ENCODE assay signal across 23 cellular contexts in genomic region chr20:3307078-3307477, GRCh38.
DNase-seq lines count a peak whose midpoint lies in the region; ATAC-seq, FAIRE-seq and TF ChIP-seq lines count a peak whose summit lies in the region.
"Had no signal": no experiment of that assay in that cellular context is flagged by ENCODE, and none has a peak within 500 bp of the region (broad histone marks: within the 10 kb centered on the region; RNA-seq: fewer than 3 reads in every experiment).

No MANE protein-coding gene starts in this region.

- H4K20me1 ChIP-seq in mammary epithelial cell (ENCODE audit: insufficient read depth, low read length) (no peaks in the 10 kb centered on the region), HepG2 (ENCODE audit: insufficient read depth, low read length) (no peaks in the 10 kb centered on the region)

- no peaks in the 10 kb centered on the region for H3K9me3 ChIP-seq in breast epithelium
- no peaks in the 10 kb centered on the region for H3K9me3 ChIP-seq in mammary epithelial cell (replicated peaks; ENCODE audit: insufficient read depth, low read length)
- H3K9me3 ChIP-seq in HepG2 (ENCODE audit: low read length): no peaks in the 10 kb centered on the region
- H3K9me3 ChIP-seq: ascending aorta, MG63, upper lobe of left lung had no signal

- H3K4me1 ChIP-seq in breast epithelium (no peaks in the 10 kb centered on the region), mammary epithelial cell (ENCODE audit: insufficient read depth, low read length) (no peaks in the 10 kb centered on the region), HepG2 (ENCODE audit: insufficient read depth, low read length) (no peaks in the 10 kb centered on the region)
- H3K4me1 ChIP-seq: ascending aorta, neural progenitor cell, upper lobe of left lung had no signal

- DNase-seq in breast epithelium (ENCODE audit: low spot score in 2 of 2) (no peak), mammary epithelial cell (no peak), HepG2 (ENCODE audit: low spot score) (no peak), substantia nigra (lab: John Stamatoyannopoulos, UW) (peak in 1 of 49 donors; percentile 3), GM12891 (ENCODE audit: insufficient read length, low spot score) (no peak), SKM-1 (lab: John Stamatoyannopoulos, UW; ENCODE audit: unreplicated experiment) (no peak)
- DNase-seq: 8988T; activated B cell treated with CpG ODN at 0.5 μM for 24 hours; activated CD4-positive, alpha-beta T cell treated with anti-CD3 and anti-CD28 coated beads, Interleukin-2, amount 50 U/mL, for 4 hours; CD8-positive, alpha-beta memory T cell; MG63; NCI-H1436 treated with DMSO at 0.1 percent for 48 hours; NCI-H2171; NCI-H526 treated with DMSO at 0.1 percent for 48 hours; RPMI8226; T-helper 9 cell had no signal

- H3K27me3 ChIP-seq in breast epithelium (no peaks in the 10 kb centered on the region), mammary epithelial cell (ENCODE audit: insufficient read depth, low read length) (no peaks in the 10 kb centered on the region), HepG2 (ENCODE audit: control insufficient read depth in 1 of 2, insufficient read depth in 2 of 2, low read length in 2 of 2) (no peaks in the 10 kb centered on the region)
- H3K27me3 ChIP-seq: ascending aorta, MG63, neural progenitor cell, upper lobe of left lung had no signal

- WGBS in mammary epithelial cell (ENCODE audit: low coverage, missing lambda C conversion rate): 100% methylated on average over 2 of the region's 2 CpGs
- WGBS in HepG2 (ENCODE audit: low lambda C conversion rate): 94% methylated on average over 2 of the region's 2 CpGs

- dilution Hi-C loops in mammary epithelial cell (cut with HindIII; ENCODE audit: low sequenced_read_pairs): loop anchor here (5.0 kb wide), 1 partner anchor 35 kb away; no protein-coding TSS in a partner anchor

- H3K4me3 ChIP-seq in breast epithelium (no peak overlapping the region), mammary epithelial cell (replicated peaks in 1 of 3; ENCODE audit: insufficient read depth in 1 of 3, low read depth in 2 of 3, low read length in 3 of 3) (no peak overlapping the region), HepG2 (replicated peaks in 1 of 3; ENCODE audit: insufficient read depth in 1 of 3, low read depth in 2 of 3, low read length in 3 of 3) (no peak overlapping the region)
- H3K4me3 ChIP-seq: ascending aorta, MG63, neural progenitor cell had no signal

- TF ChIP-seq POLR2A in breast epithelium (IDR thresholded peaks at IDR 0.05): no peak
- no peak for TF ChIP-seq POLR2A in HepG2 (IDR thresholded peaks at IDR 0.05; ENCODE audit: insufficient read depth in 1 of 2, low read depth in 2 of 2, low read length in 2 of 2)
- no peak for TF ChIP-seq POLR2A in GM12891 (IDR thresholded peaks at IDR 0.05; ENCODE audit: low read depth, low read length)

- peaks cover 5% of the 10 kb centered on the region for H3K36me3 ChIP-seq in breast epithelium
- peaks cover 16% of the 10 kb centered on the region for H3K36me3 ChIP-seq in mammary epithelial cell (ENCODE audit: insufficient read depth, low read length)
- peaks cover 23 to 61% of the 10 kb centered on the region in 2 experiments for H3K36me3 ChIP-seq in HepG2 (replicated peaks in 1 of 2; ENCODE audit: control insufficient read depth in 1 of 2, insufficient read depth in 2 of 2, low read length in 2 of 2)
- H3K36me3 ChIP-seq: MG63 had no signal

- no peak for ATAC-seq in HepG2
- ATAC-seq in GM19395 (IDR thresholded peaks at IDR 0.05; ENCODE audit: unreplicated experiment): no peak
- ATAC-seq: activated naive CD4-positive, alpha-beta T cell treated with anti-CD3 and anti-CD28 coated beads, Interleukin-2, amount 50 U/mL, for 72 hours had no signal

- H3K27ac ChIP-seq in breast epithelium (peak overlapping the region; percentile 34 to 52), mammary epithelial cell (ENCODE audit: insufficient read depth, low read depth, low read length) (no peak overlapping the region), angular gyrus (ENCODE audit: low read depth, low read length) (peak overlapping the region; percentile 6), HepG2 (ENCODE audit: extremely low read length, insufficient read depth, low read length) (no peak overlapping the region), substantia nigra (ENCODE audit: low read depth, low read length, poor library complexity, severe bottlenecking) (peak overlapping the region; percentile 4)
- H3K27ac ChIP-seq: neural progenitor cell had no signal

- no peak for TF ChIP-seq CTCF in breast epithelium (IDR thresholded peaks at IDR 0.05)
- no peak for TF ChIP-seq CTCF in mammary epithelial cell (conservative IDR thresholded peaks at IDR 0.05 in 1 of 2, IDR thresholded peaks at IDR 0.05 in 1 of 2; ENCODE audit: extremely low read depth in 1 of 2, insufficient read depth in 1 of 2, low read depth in 1 of 2, low read length in 2 of 2)
- no peak for TF ChIP-seq CTCF in HepG2 (CRISPR knock-in tag; IDR thresholded peaks at IDR 0.05)

- H3K79me2 ChIP-seq in mammary epithelial cell (ENCODE audit: insufficient read depth, low read length) (no peaks in the 10 kb centered on the region), HepG2 (ENCODE audit: insufficient read depth, low read length) (no peaks in the 10 kb centered on the region)

- in situ Hi-C loops in mammary epithelial cell (cut with MboI; ENCODE audit: low sequenced_read_pairs in 2 of 2): no loop called here
- in situ Hi-C loops in HepG2 (cut with HindIII; ENCODE audit: extremely low pct_ligation_motif_present, low pct_unique_long_range_greater_than_20kb): no loop called here

- TF ChIP-seq RAD21 in HepG2 (CRISPR knock-in tag; IDR thresholded peaks at IDR 0.05): no peak

- CTCF ChIA-PET in mammary epithelial cell (lab: Charles Lee; ENCODE audit: low non-redundant PET) (no interaction called here), HepG2 (lab: Yijun Ruan, JAX; ENCODE audit: low intra/inter-chr PET ratio, low total read pairs) (no interaction called here)

- H2AFZ ChIP-seq in mammary epithelial cell (ENCODE audit: low read depth, low read length): no peak overlapping the region
- no peak overlapping the region for H2AFZ ChIP-seq in HepG2 (ENCODE audit: low read length)
- H2AFZ ChIP-seq: neural progenitor cell had no signal

- FAIRE-seq in HepG2 (lab: Jason Lieb, UNC) (no peak), GM12891 (lab: Jason Lieb, UNC) (no peak)
- FAIRE-seq: G401.6 had no signal

- H3K9ac ChIP-seq in mammary epithelial cell (ENCODE audit: insufficient read depth, low read length) (no peak overlapping the region), HepG2 (ENCODE audit: insufficient read depth, low read depth, low read length) (no peak overlapping the region)
- H3K9ac ChIP-seq: neural progenitor cell had no signal

- BruUV-seq in mammary epithelial cell (replicated peaks; lab: Mats Ljungman, UMichigan): no TSS peak
- BruUV-seq in HepG2 (replicated peaks; lab: Mats Ljungman, UMichigan): no TSS peak

- intact Hi-C loops in breast epithelium (cut with DNase I; ENCODE audit: low total_unique reads) (no loop called here), mammary epithelial cell (cut with micrococcal nuclease) (no loop called here), HepG2 (cut with micrococcal nuclease; ENCODE audit: unreplicated experiment) (no loop called here)

- H3K4me2 ChIP-seq in mammary epithelial cell (ENCODE audit: insufficient read depth, low read depth, low read length) (no peak overlapping the region), HepG2 (ENCODE audit: low read depth, low read length) (no peak overlapping the region)
- H3K4me2 ChIP-seq: neural progenitor cell had no signal

- POLR2A ChIA-PET in HepG2 (lab: Yijun Ruan, JAX): no interaction called here

- TF ChIP-seq EP300 in HepG2 (IDR thresholded peaks at IDR 0.05; ENCODE audit: low read depth in 2 of 2, low read length in 2 of 2) (no peak), HepG2 (CRISPR knock-in tag; IDR thresholded peaks at IDR 0.05; ENCODE audit: borderline replicate concordance) (no peak)

TF ChIP-seq in HepG2, 621 proteins besides CTCF, POLR2A, EP300 and RAD21 (continues in another document):
- TF ChIP-seq, protein P1, sequence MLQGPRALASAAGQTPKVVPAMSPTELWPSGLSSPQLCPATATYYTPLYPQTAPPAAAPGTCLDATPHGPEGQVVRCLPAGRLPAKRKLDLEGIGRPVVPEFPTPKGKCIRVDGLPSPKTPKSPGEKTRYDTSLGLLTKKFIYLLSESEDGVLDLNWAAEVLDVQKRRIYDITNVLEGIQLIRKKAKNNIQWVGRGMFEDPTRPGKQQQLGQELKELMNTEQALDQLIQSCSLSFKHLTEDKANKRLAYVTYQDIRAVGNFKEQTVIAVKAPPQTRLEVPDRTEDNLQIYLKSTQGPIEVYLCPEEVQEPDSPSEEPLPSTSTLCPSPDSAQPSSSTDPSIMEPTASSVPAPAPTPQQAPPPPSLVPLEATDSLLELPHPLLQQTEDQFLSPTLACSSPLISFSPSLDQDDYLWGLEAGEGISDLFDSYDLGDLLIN (CRISPR knock-in tag; IDR thresholded peaks at IDR 0.05; ENCODE audit: borderline replicate concordance): 0 out of 2 replicates have a peak, but pooled peaks have one; percentile 26
- TF ChIP-seq AHR (CRISPR knock-in tag; IDR thresholded peaks at IDR 0.05): no peak

TF ChIP-seq in GM12891, 5 proteins besides CTCF, POLR2A, EP300 and RAD21:
- no peak for TF ChIP-seq SPI1 (IDR thresholded peaks at IDR 0.05; ENCODE audit: low read depth, low read length)
- TF ChIP-seq POLR2AphosphoS5 (IDR thresholded peaks at IDR 0.05; ENCODE audit: low read depth, low read length): no peak
- TF ChIP-seq TAF1 (IDR thresholded peaks at IDR 0.05; ENCODE audit: low read depth, low read length): no peak
- no peak for TF ChIP-seq PAX5 (IDR thresholded peaks at IDR 0.05; ENCODE audit: insufficient read depth, low read length, severe bottlenecking)
- no peak for TF ChIP-seq POU2F2 (IDR thresholded peaks at IDR 0.05; ENCODE audit: low read depth, low read length)
TF ChIP-seq in GM12891: peak in this region for 0.

Comparison
In these comparisons a context has a peak if more than half of its experiments do, and no peak if none do; other contexts are left out.
1. H3K27ac ChIP-seq: peak in breast epithelium (2 of 2), angular gyrus (single experiment) and substantia nigra (single experiment); none in mammary epithelial cell (single experiment) and HepG2 (single experiment).